ENCODE assay signal across 21 cellular contexts in the genomic region with DNA sequence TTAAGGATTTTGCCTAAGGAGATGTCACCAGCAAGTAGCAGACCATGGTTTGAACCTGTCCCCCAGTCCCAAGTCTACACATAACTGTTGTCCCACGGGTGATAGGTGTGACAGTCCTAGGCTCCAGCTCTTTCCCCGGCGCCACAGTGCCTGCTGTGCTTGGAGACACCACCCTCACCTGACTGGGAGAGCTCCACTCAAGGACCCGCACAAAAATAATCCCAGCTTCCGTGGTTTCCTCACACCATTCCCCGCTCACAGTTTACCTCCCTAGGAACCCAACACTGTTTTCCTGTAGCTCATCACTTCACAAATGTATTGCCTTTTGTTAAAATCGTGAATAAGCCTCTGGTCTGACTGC. TPM values are rescaled to one million over a fixed set of nuclear protein-coding genes. Genes with fewer than 3 reads are reported as not detected.
DNase-seq lines count a peak whose midpoint lies in the region; ATAC-seq and TF ChIP-seq lines count a peak whose summit lies in the region.
"Had no signal": no experiment of that assay in that cellular context is flagged by ENCODE, and none has a peak within 500 bp of the region (broad histone marks: within the 10 kb centered on the region; RNA-seq: fewer than 3 reads in every experiment).

No MANE protein-coding gene starts in this region.

- intact Hi-C loops in activated naive CD4-positive, alpha-beta T cell treated with anti-CD3 and anti-CD28 coated beads for 36 hours (cut with micrococcal nuclease), result no loop called here
- intact Hi-C loops in HCT116 (cut with micrococcal nuclease), result no loop called here

- TF ChIP-seq RAD21 in HCT116 (IDR thresholded peaks at IDR 0.05; ENCODE audit: low read depth), result no peak

- BruUV-seq in HCT116 (replicated peaks; lab: Mats Ljungman, UMichigan), result no TSS peak

- DNase-seq in activated naive CD4-positive, alpha-beta T cell treated with anti-CD3 and anti-CD28 coated beads, Interleukin-2, amount 10 ng/mL, durations not matched to agents 7 days and 5 days, result peak; percentile 14
- DNase-seq in activated naive CD4-positive, alpha-beta T cell treated with anti-CD3 and anti-CD28 coated beads for 36 hours, result no peak
- no peak for DNase-seq in HCT116 (ENCODE audit: low read depth, low spot score)
- DNase-seq in ecto neural progenitor cell (ENCODE audit: low spot score), result peak; percentile 38
- DNase-seq in NCI-H1048 (lab: John Stamatoyannopoulos, UW), result no peak
- no peak for DNase-seq in mucosa of gallbladder (ENCODE audit: low spot score)
- no peak for DNase-seq in stimulated activated CD4-positive, alpha-beta T cell treated with anti-CD3 and anti-CD28 coated beads, Interleukin-4, amount 100 ng/mL, for 4 hours
- DNase-seq: activated CD8-positive, alpha-beta T cell treated with anti-CD3 and anti-CD28 coated beads, Interleukin-2, amount 10 ng/mL, durations not matched to agents 7 days and 5 days; GDM1; H9; mesenchymal stem cell; nephron progenitor cell had no signal

- CTCF ChIA-PET in activated naive CD4-positive, alpha-beta T cell treated with anti-CD3 and anti-CD28 coated beads, Interleukin-2, amount 10 ng/mL, durations not matched to agents 7 days and 5 days (lab: Charles Lee), result interaction anchor here (1.4 kb wide), 1 partner anchor 9 kb away, joined by 3 read pairs; no protein-coding TSS in a partner anchor
- CTCF ChIA-PET in activated naive CD4-positive, alpha-beta T cell treated with anti-CD3 and anti-CD28 coated beads for 36 hours (lab: Charles Lee), result interaction anchor here (1.1 to 1.5 kb wide), 2 partner anchors 9 to 25 kb away, joined by 3 read pairs; no protein-coding TSS in a partner anchor
- CTCF ChIA-PET in HCT116 (lab: Charles Lee), result interaction anchor here (1.0 kb wide), 1 partner anchor 10 kb away, joined by 3 read pairs; no protein-coding TSS in a partner anchor

- no peaks in the 10 kb centered on the region for H3K36me3 ChIP-seq in HCT116 (ENCODE audit: control insufficient read depth in 1 of 2, insufficient read depth in 2 of 2, low read length in 2 of 2)

- peak; percentile 15; the same call in 1 of the 2 replicates for ATAC-seq in HCT116
- no peak for ATAC-seq in stimulated activated memory B cell treated with anti-CD40 and anti-IgM and Interleukin-4, amounts not matched to agents 10 μg/mL and 1 μg/mL and 100 μg/mL, for 72 hours
- ATAC-seq: activated CD8-positive, alpha-beta T cell treated with anti-CD3 and anti-CD28 coated beads, Interleukin-2, amount 10 ng/mL, durations not matched to agents 7 days and 5 days; body of pancreas had no signal

- H3K9me3 Mint-ChIP-seq in activated naive CD4-positive, alpha-beta T cell treated with anti-CD3 and anti-CD28 coated beads, Interleukin-2, amount 10 ng/mL, durations not matched to agents 7 days and 5 days, result peaks cover 10% of the 10 kb centered on the region
- no peaks in the 10 kb centered on the region for H3K9me3 Mint-ChIP-seq in activated naive CD4-positive, alpha-beta T cell treated with anti-CD3 and anti-CD28 coated beads for 36 hours
- H3K9me3 Mint-ChIP-seq in stimulated activated memory B cell treated with anti-CD40 and anti-IgM and Interleukin-4, amounts not matched to agents 10 μg/mL and 1 μg/mL and 100 μg/mL, for 72 hours, result peaks cover 5% of the 10 kb centered on the region
- H3K9me3 Mint-ChIP-seq: H9, nephron progenitor cell had no signal

- peak overlapping the region; percentile 5; the same call in 1 of the 2 replicates for H3K27ac ChIP-seq in HCT116 (ENCODE audit: low read depth, low read length)
- H3K27ac ChIP-seq: body of pancreas, VCaP had no signal

- peak overlapping the region; percentile 71 for H2AFZ ChIP-seq in HCT116 (ENCODE audit: low read depth, low read length, poor library complexity, severe bottlenecking)

- RAD21 ChIA-PET in HCT116 (lab: Charles Lee; ENCODE audit: low non-redundant PET in 1 of 2, low total read pairs in 2 of 2, uncharacterized antibody in 2 of 2, unreplicated experiment in 2 of 2), result no interaction called here

- H4K20me1 ChIP-seq in HCT116 (ENCODE audit: insufficient read depth), result no peaks in the 10 kb centered on the region

- no peak for TF ChIP-seq POLR2A in HCT116 (IDR thresholded peaks at IDR 0.05; ENCODE audit: borderline replicate concordance, extremely low read depth, insufficient read depth, insufficient read length)

- peak overlapping the region; percentile 72 for H3K4me2 ChIP-seq in HCT116 (ENCODE audit: low read length)

- no peaks in the 10 kb centered on the region for H3K9me3 ChIP-seq in HCT116 (ENCODE audit: control insufficient read depth in 1 of 2, insufficient read depth in 1 of 2, low read depth in 1 of 2, low read length in 2 of 2)
- H3K9me3 ChIP-seq: body of pancreas had no signal

- POLR2A ChIA-PET in HCT116 (lab: Charles Lee), result no interaction called here

- no peaks in the 10 kb centered on the region for H3K27me3 ChIP-seq in HCT116 (ENCODE audit: insufficient read depth, low read length)
- H3K27me3 ChIP-seq: body of pancreas had no signal

- H3K4me3 ChIP-seq in HCT116 (replicated peaks in 1 of 2; ENCODE audit: low read depth in 1 of 2, low read length in 2 of 2), result peak overlapping the region in 1 of 2 experiments; percentile 47; a peak in 2 of 4 replicates
- H3K4me3 ChIP-seq: body of pancreas had no signal

- peaks cover 10 to 22% of the 10 kb centered on the region in 2 experiments for H3K4me1 ChIP-seq in HCT116 (ENCODE audit: control insufficient read depth in 1 of 2, insufficient read depth in 2 of 2, low read length in 2 of 2)

- no peak for TF ChIP-seq CTCF in HCT116 (IDR thresholded peaks at IDR 0.05 in 2 of 3, conservative IDR thresholded peaks at IDR 0.05 in 1 of 3; ENCODE audit: borderline replicate concordance in 1 of 3, insufficient read depth in 1 of 3, low read depth in 2 of 3, low read length in 2 of 3)

- H3K9ac ChIP-seq in HCT116 (ENCODE audit: low read length), result peak overlapping the region; percentile 16; the same call in 1 of the 2 replicates

- H3K4me1 Mint-ChIP-seq in activated naive CD4-positive, alpha-beta T cell treated with anti-CD3 and anti-CD28 coated beads, Interleukin-2, amount 10 ng/mL, durations not matched to agents 7 days and 5 days, result peaks cover 78% of the 10 kb centered on the region
- peaks cover 68% of the 10 kb centered on the region for H3K4me1 Mint-ChIP-seq in activated naive CD4-positive, alpha-beta T cell treated with anti-CD3 and anti-CD28 coated beads for 36 hours (ENCODE audit: low read depth)
- H3K4me1 Mint-ChIP-seq in stimulated activated memory B cell treated with anti-CD40 and anti-IgM and Interleukin-4, amounts not matched to agents 10 μg/mL and 1 μg/mL and 100 μg/mL, for 72 hours, result peaks cover 45% of the 10 kb centered on the region

- no peak overlapping the region for H3K4me3 Mint-ChIP-seq in activated naive CD4-positive, alpha-beta T cell treated with anti-CD3 and anti-CD28 coated beads, Interleukin-2, amount 10 ng/mL, durations not matched to agents 7 days and 5 days
- no peak overlapping the region for H3K4me3 Mint-ChIP-seq in activated naive CD4-positive, alpha-beta T cell treated with anti-CD3 and anti-CD28 coated beads for 36 hours
- no peak overlapping the region for H3K4me3 Mint-ChIP-seq in stimulated activated memory B cell treated with anti-CD40 and anti-IgM and Interleukin-4, amounts not matched to agents 10 μg/mL and 1 μg/mL and 100 μg/mL, for 72 hours
- H3K4me3 Mint-ChIP-seq: activated CD8-positive, alpha-beta T cell treated with anti-CD3 and anti-CD28 coated beads, Interleukin-2, amount 10 ng/mL, durations not matched to agents 7 days and 5 days; activated T-cell treated with anti-CD3 and anti-CD28 coated beads, Interleukin-2, amount 50 U/mL, for 4 hours; H9; nephron progenitor cell had no signal

- H3K79me2 ChIP-seq in HCT116 (ENCODE audit: insufficient read depth, low read length), result no peaks in the 10 kb centered on the region

- H3K9me2 ChIP-seq in HCT116 (ENCODE audit: insufficient read depth), result no peaks in the 10 kb centered on the region

- peak overlapping the region; percentile 100 for H3K27ac Mint-ChIP-seq in activated naive CD4-positive, alpha-beta T cell treated with anti-CD3 and anti-CD28 coated beads, Interleukin-2, amount 10 ng/mL, durations not matched to agents 7 days and 5 days
- H3K27ac Mint-ChIP-seq in activated naive CD4-positive, alpha-beta T cell treated with anti-CD3 and anti-CD28 coated beads for 36 hours, result no peak overlapping the region
- H3K27ac Mint-ChIP-seq in stimulated activated memory B cell treated with anti-CD40 and anti-IgM and Interleukin-4, amounts not matched to agents 10 μg/mL and 1 μg/mL and 100 μg/mL, for 72 hours, result peak overlapping the region; percentile 61
- H3K27ac Mint-ChIP-seq: activated CD8-positive, alpha-beta T cell treated with anti-CD3 and anti-CD28 coated beads, Interleukin-2, amount 10 ng/mL, durations not matched to agents 7 days and 5 days; H9; nephron progenitor cell had no signal

- peaks cover 3% of the 10 kb centered on the region for H3K27me3 Mint-ChIP-seq in activated naive CD4-positive, alpha-beta T cell treated with anti-CD3 and anti-CD28 coated beads, Interleukin-2, amount 10 ng/mL, durations not matched to agents 7 days and 5 days
- H3K27me3 Mint-ChIP-seq in activated naive CD4-positive, alpha-beta T cell treated with anti-CD3 and anti-CD28 coated beads for 36 hours (ENCODE audit: low read depth), result no peaks in the 10 kb centered on the region
- peaks cover 12% of the 10 kb centered on the region for H3K27me3 Mint-ChIP-seq in stimulated activated memory B cell treated with anti-CD40 and anti-IgM and Interleukin-4, amounts not matched to agents 10 μg/mL and 1 μg/mL and 100 μg/mL, for 72 hours

- H3K36me3 Mint-ChIP-seq in activated naive CD4-positive, alpha-beta T cell treated with anti-CD3 and anti-CD28 coated beads, Interleukin-2, amount 10 ng/mL, durations not matched to agents 7 days and 5 days, result peaks cover 21% of the 10 kb centered on the region
- no peaks in the 10 kb centered on the region for H3K36me3 Mint-ChIP-seq in activated naive CD4-positive, alpha-beta T cell treated with anti-CD3 and anti-CD28 coated beads for 36 hours (ENCODE audit: low read depth)
- no peaks in the 10 kb centered on the region for H3K36me3 Mint-ChIP-seq in stimulated activated memory B cell treated with anti-CD40 and anti-IgM and Interleukin-4, amounts not matched to agents 10 μg/mL and 1 μg/mL and 100 μg/mL, for 72 hours

TF ChIP-seq in HCT116, 20 proteins besides CTCF, POLR2A, EP300 and RAD21 (continues in another document):
- no peak for TF ChIP-seq TCF7L2 (IDR thresholded peaks at IDR 0.05; ENCODE audit: borderline replicate concordance, extremely low read depth, insufficient read depth, insufficient read length)
- TF ChIP-seq SRF (IDR thresholded peaks at IDR 0.05; ENCODE audit: low read depth), result no peak
- no peak for TF ChIP-seq POLR2AphosphoS5 (IDR thresholded peaks at IDR 0.05; ENCODE audit: low read depth, low read length)
- TF ChIP-seq SP1 (IDR thresholded peaks at IDR 0.05; ENCODE audit: low read depth), result no peak

RNA-seq across cellular contexts. Expression of a gene that starts 19.8 kb away (rescaled TPM):
- 10 to 100 TPM; 48.3 to 48.8 TPM for total RNA-seq in activated naive CD4-positive, alpha-beta T cell treated with anti-CD3 and anti-CD28 coated beads for 36 hours
- total RNA-seq in HCT116 (2021; ENCODE audit: unreplicated experiment), result 18.6 TPM
- 14.8 and 15.2 TPM in 2 replicates for polyA plus RNA-seq in HCT116 (2012)
- total RNA-seq in mucosa of gallbladder, result 11.7 TPM
- total RNA-seq: HepG2 had no signal

RNA-seq across cellular contexts. Expression of a gene that starts 26.8 kb away (rescaled TPM):
- under 1 TPM in 1 of 2 experiments, not detected in 1; 0.17 TPM for total RNA-seq in activated naive CD4-positive, alpha-beta T cell treated with anti-CD3 and anti-CD28 coated beads for 36 hours
- total RNA-seq in HCT116 (2021; ENCODE audit: unreplicated experiment), result not detected
- polyA plus RNA-seq in HCT116 (2012), result not detected in 2 replicates
- total RNA-seq in mucosa of gallbladder, result not detected
- total RNA-seq: activated CD8-positive, alpha-beta T cell treated with anti-CD3 and anti-CD28 coated beads, Interleukin-2, amount 10 ng/mL, durations not matched to agents 7 days and 5 days; activated T-cell treated with anti-CD3 and anti-CD28 coated beads, Interleukin-2, amount 50 U/mL, for 4 hours; body of pancreas; H9; HepG2; LHCN-M2; NCI-H460; sciatic nerve; T-helper 2 cell treated with Interferon-gamma antibody and Interleukin-4, amounts not matched to agents 100 ng/mL and 5 ng/mL, for 36 hours had no signal
- polyA plus RNA-seq: HepG2 had no signal

Comparison
In these comparisons a context has a peak if more than half of its experiments do, and no peak if none do; other contexts are left out.
1. DNase-seq: peak in activated naive CD4-positive, alpha-beta T cell treated with anti-CD3 and anti-CD28 coated beads, Interleukin-2, amount 10 ng/mL, durations not matched to agents 7 days and 5 days (single experiment) and ecto neural progenitor cell (single experiment); none in activated naive CD4-positive, alpha-beta T cell treated with anti-CD3 and anti-CD28 coated beads for 36 hours (single experiment), HCT116 (single experiment), NCI-H1048 (single experiment), mucosa of gallbladder (single experiment) and stimulated activated CD4-positive, alpha-beta T cell treated with anti-CD3 and anti-CD28 coated beads, Interleukin-4, amount 100 ng/mL, for 4 hours (0 of 2).